26 cellular contexts compared by ENCODE assay signal in the genomic region with DNA sequence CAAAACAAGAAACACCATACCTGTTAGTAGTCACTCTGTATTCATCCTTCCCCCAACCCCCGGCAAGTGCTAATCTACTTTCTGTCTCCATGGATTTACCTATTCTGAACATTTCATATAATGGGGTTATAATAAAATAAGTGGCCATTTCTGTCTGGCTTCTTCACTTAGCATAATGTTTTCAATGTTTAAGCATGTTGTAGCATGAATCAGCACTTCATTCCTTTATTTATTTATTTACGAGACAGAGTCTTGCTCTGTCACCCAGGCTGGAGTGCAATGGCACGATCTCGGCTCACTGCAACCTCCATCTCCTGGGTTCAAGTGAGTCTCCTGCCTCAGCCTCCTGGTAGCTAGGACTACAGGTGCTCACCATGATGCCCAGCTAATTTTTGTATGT.
"Had no signal": no experiment of that assay in that cellular context is flagged by ENCODE, and none has a peak within 500 bp of the region (broad histone marks: within the 10 kb centered on the region; RNA-seq: fewer than 3 reads in every experiment).

No MANE protein-coding gene starts in this region.

- H3K27ac ChIP-seq: epithelial cell of prostate, gastrocnemius medialis, neutrophil, parathyroid adenoma, prostate gland, right atrium auricular region, stomach, thyroid gland, vagina had no signal

- H3K4me1 ChIP-seq: gastrocnemius medialis, parathyroid adenoma, prostate gland, stomach, thyroid gland had no signal

- DNase-seq: effector memory CD4-positive, alpha-beta T cell; foreskin fibroblast; gastrocnemius medialis; head of caudate nucleus; natural killer cell; stimulated activated CD4-positive, alpha-beta T cell treated with anti-CD3 and anti-CD28 coated beads, Interleukin-2, amount 100 ng/mL, for 24 hours; stimulated activated CD4-positive, alpha-beta T cell treated with anti-CD3 and anti-CD28 coated beads, Interleukin-4, amount 100 ng/mL, for 24 hours; stimulated activated naive CD4-positive, alpha-beta T cell treated with Interleukin-2 at 50 U/mL for 16 hours; stomach; thyroid gland; trophoblast cell had no signal

- H3K27me3 Mint-ChIP-seq: memory B cell had no signal

- H3K4me1 Mint-ChIP-seq: natural killer cell; neural crest cell; stimulated activated effector memory CD8-positive, alpha-beta T cell treated with anti-CD3 and anti-CD28 coated beads, Interleukin-12 subunit alpha, Interleukin-12 subunit beta, amount 100 ng/mL, for 72 hours had no signal

- H3K9me3 Mint-ChIP-seq: memory B cell; natural killer cell; neural crest cell; stimulated activated effector memory CD8-positive, alpha-beta T cell treated with anti-CD3 and anti-CD28 coated beads, Interleukin-12 subunit alpha, Interleukin-12 subunit beta, amount 100 ng/mL, for 72 hours had no signal

- H3K9me3 ChIP-seq: gastrocnemius medialis, neutrophil, prostate gland, thyroid gland, vagina had no signal

- FAIRE-seq: colon, keratinocyte had no signal

- H3K27ac Mint-ChIP-seq: memory B cell; natural killer cell; stimulated activated effector memory CD8-positive, alpha-beta T cell treated with anti-CD3 and anti-CD28 coated beads, Interleukin-12 subunit alpha, Interleukin-12 subunit beta, amount 100 ng/mL, for 72 hours had no signal

- H3K4me2 ChIP-seq: smooth muscle cell had no signal

- H3K36me3 Mint-ChIP-seq: memory B cell; natural killer cell; stimulated activated effector memory CD8-positive, alpha-beta T cell treated with anti-CD3 and anti-CD28 coated beads, Interleukin-12 subunit alpha, Interleukin-12 subunit beta, amount 100 ng/mL, for 72 hours had no signal

- H3K4me3 Mint-ChIP-seq: memory B cell; natural killer cell; neural crest cell; stimulated activated effector memory CD8-positive, alpha-beta T cell treated with anti-CD3 and anti-CD28 coated beads, Interleukin-12 subunit alpha, Interleukin-12 subunit beta, amount 100 ng/mL, for 72 hours had no signal

- H3K4me3 ChIP-seq: gastrocnemius medialis, lung, prostate gland, right atrium auricular region, smooth muscle cell, stomach, thyroid gland, vagina had no signal

- ATAC-seq: esophagus mucosa; gastrocnemius medialis; natural killer cell; sciatic nerve; stimulated activated effector memory CD8-positive, alpha-beta T cell treated with anti-CD3 and anti-CD28 coated beads, Interleukin-12 subunit alpha, Interleukin-12 subunit beta, amount 100 ng/mL, for 72 hours had no signal
